In genomic region chr15:29121907-29122306, GRCh38 we compare ENCODE assay signal across 20 cellular contexts.
A peak's percentile ranks its signal among the peaks of the same experiment; 100 is the strongest.
DNase-seq lines count a peak whose midpoint lies in the region; ATAC-seq and TF ChIP-seq lines count a peak whose summit lies in the region.
"Had no signal": no experiment of that assay in that cellular context is flagged by ENCODE, and none has a peak within 500 bp of the region (broad histone marks: within the 10 kb centered on the region; RNA-seq: fewer than 3 reads in every experiment).

No MANE protein-coding gene starts in this region.

- H3K4ac ChIP-seq in H9 (ENCODE audit: low read depth, low read length) = no peak overlapping the region

- no CpG with 5 or more reads among the region's 9 CpGs for WGBS in H9 (ENCODE audit: extremely low coverage, insufficient read length, low lambda C conversion rate)
- WGBS in mammary epithelial cell (ENCODE audit: low coverage, missing lambda C conversion rate) = 74% methylated on average over 5 of the region's 9 CpGs

- no peak overlapping the region for H3K56ac ChIP-seq in H9 (ENCODE audit: insufficient read length, low read depth, low read length)

- H2AFZ ChIP-seq in H9 (ENCODE audit: low read length) (no peak overlapping the region), mammary epithelial cell (ENCODE audit: low read depth, low read length) (no peak overlapping the region)
- H2AFZ ChIP-seq: GM23248 had no signal

- H3K27ac ChIP-seq in BLaER1 (no peak overlapping the region; the same call in 1 of the 2 replicates), H9 (ENCODE audit: insufficient read length, low read depth, low read length) (no peak overlapping the region), mammary epithelial cell (ENCODE audit: insufficient read depth, low read depth, low read length) (no peak overlapping the region)
- H3K27ac ChIP-seq: A549, C4-2B, GM23248 had no signal

- H3K79me2 ChIP-seq in H9 (ENCODE audit: insufficient read depth, low read length) (no peaks in the 10 kb centered on the region), mammary epithelial cell (ENCODE audit: insufficient read depth, low read length) (no peaks in the 10 kb centered on the region)

- H3K36me3 ChIP-seq in BLaER1 (no peaks in the 10 kb centered on the region), H7 (replicated peaks; ENCODE audit: control insufficient read depth, insufficient read depth, low read length) (no peaks in the 10 kb centered on the region), mammary epithelial cell (ENCODE audit: insufficient read depth, low read length) (no peaks in the 10 kb centered on the region)
- H3K36me3 ChIP-seq: BE2C, HAP-1 had no signal

- H3K4me3 Mint-ChIP-seq in H9 (no peak overlapping the region), neural crest cell (peak overlapping the region; percentile 34)
- H3K4me3 Mint-ChIP-seq: CD4-positive, CD25-positive, alpha-beta regulatory T cell; CD8-positive, alpha-beta T cell; HFFc6 had no signal

- no peaks in the 10 kb centered on the region for H3K9me3 ChIP-seq in BLaER1
- no peaks in the 10 kb centered on the region for H3K9me3 ChIP-seq in H9 (ENCODE audit: control insufficient read depth, low read depth, low read length)
- H3K9me3 ChIP-seq in mammary epithelial cell (replicated peaks; ENCODE audit: insufficient read depth, low read length) = peaks cover 42% of the 10 kb centered on the region
- H3K9me3 ChIP-seq: A549, BE2C, Caco-2, HAP-1 had no signal

- H3K23me2 ChIP-seq in H9 (ENCODE audit: insufficient read length, low read depth, low read length, poor library complexity, severe bottlenecking) = no peaks in the 10 kb centered on the region

- no peaks in the 10 kb centered on the region for H3K9me3 Mint-ChIP-seq in H9
- H3K9me3 Mint-ChIP-seq in neural crest cell = no peaks in the 10 kb centered on the region
- H3K9me3 Mint-ChIP-seq: CD4-positive, CD25-positive, alpha-beta regulatory T cell; CD8-positive, alpha-beta T cell; HFFc6 had no signal

- no peaks in the 10 kb centered on the region for H3K79me1 ChIP-seq in H9 (ENCODE audit: insufficient read depth, low read depth, low read length, poor library complexity, severe bottlenecking)

- H2BK120ac ChIP-seq in H9 (ENCODE audit: low read depth, low read length, poor library complexity, severe bottlenecking) = no peak overlapping the region

- H3T11ph ChIP-seq in H9 (ENCODE audit: low read length) = no peak overlapping the region

- H3K4me2 ChIP-seq in BLaER1 (peak overlapping the region; percentile 60; the same call in 1 of the 2 replicates), H9 (ENCODE audit: insufficient read depth, insufficient read length, low read length) (no peak overlapping the region), mammary epithelial cell (ENCODE audit: insufficient read depth, low read depth, low read length) (no peak overlapping the region)
- H3K4me2 ChIP-seq: A549 had no signal

- no peak overlapping the region for H4K91ac ChIP-seq in H9 (ENCODE audit: insufficient read length, low read depth, low read length)

- H3K27ac Mint-ChIP-seq in H9 (no peak overlapping the region), neural crest cell (ENCODE audit: unreplicated experiment) (no peak overlapping the region)
- H3K27ac Mint-ChIP-seq: CD4-positive, CD25-positive, alpha-beta regulatory T cell; CD8-positive, alpha-beta T cell; HFFc6 had no signal

- no peak for ATAC-seq in HG02623 (IDR thresholded peaks at IDR 0.05; ENCODE audit: unreplicated experiment)
- ATAC-seq: A549; CD8-positive, alpha-beta T cell had no signal

- H3K27me3 ChIP-seq in BLaER1 (no peaks in the 10 kb centered on the region), H9 (ENCODE audit: insufficient read depth, low read length) (no peaks in the 10 kb centered on the region), H7 (ENCODE audit: control insufficient read depth, insufficient read depth, low read length) (no peaks in the 10 kb centered on the region), mammary epithelial cell (ENCODE audit: insufficient read depth, low read length) (no peaks in the 10 kb centered on the region)
- H3K27me3 ChIP-seq: BE2C had no signal

- peaks cover 2 to 10% of the 10 kb centered on the region in 2 experiments for H3K4me1 Mint-ChIP-seq in H9
- peaks cover 14% of the 10 kb centered on the region for H3K4me1 Mint-ChIP-seq in neural crest cell
- H3K4me1 Mint-ChIP-seq: CD4-positive, CD25-positive, alpha-beta regulatory T cell had no signal

- peak overlapping the region; percentile 9 for H3K18ac ChIP-seq in H9 (ENCODE audit: insufficient read length, low read depth, low read length)

- intact Hi-C loops in mammary epithelial cell (cut with micrococcal nuclease) = no loop called here

- no peak overlapping the region for H2BK15ac ChIP-seq in H9 (ENCODE audit: low read depth, low read length)

- H4K20me1 ChIP-seq in BLaER1 (no peaks in the 10 kb centered on the region), H9 (ENCODE audit: control insufficient read depth, insufficient read depth, insufficient read length) (no peaks in the 10 kb centered on the region), mammary epithelial cell (ENCODE audit: insufficient read depth, low read length) (no peaks in the 10 kb centered on the region)

- in situ Hi-C loops in mammary epithelial cell (cut with MboI; ENCODE audit: low sequenced_read_pairs in 2 of 2) = no loop called here

- no peak overlapping the region for H2BK5ac ChIP-seq in H9 (ENCODE audit: insufficient read length, low read length)

- H3K23ac ChIP-seq in H9 (ENCODE audit: insufficient read length, low read depth, low read length) = no peak overlapping the region

- H3K4me3 ChIP-seq in BLaER1 (no peak overlapping the region), H7 (ENCODE audit: insufficient read depth, low read depth, low read length) (no peak overlapping the region), mammary epithelial cell (replicated peaks in 1 of 3; ENCODE audit: insufficient read depth in 1 of 3, low read depth in 2 of 3, low read length in 3 of 3) (no peak overlapping the region)
- H3K4me3 ChIP-seq: A549, GM23248, HAP-1 had no signal

- H3K9ac ChIP-seq in BLaER1 (no peak overlapping the region), H9 (ENCODE audit: extremely low read depth, insufficient read length, low read length) (no peak overlapping the region), mammary epithelial cell (ENCODE audit: insufficient read depth, low read length) (no peak overlapping the region)
- H3K9ac ChIP-seq: GM23248 had no signal

- peaks cover 45% of the 10 kb centered on the region for H3K4me1 ChIP-seq in BLaER1
- H3K4me1 ChIP-seq in H9 (ENCODE audit: insufficient read depth, low read length) = no peaks in the 10 kb centered on the region
- H3K4me1 ChIP-seq in mammary epithelial cell (ENCODE audit: insufficient read depth, low read length) = no peaks in the 10 kb centered on the region
- H3K4me1 ChIP-seq: A549, Caco-2, HAP-1 had no signal

- no peak overlapping the region for H4K5ac ChIP-seq in H9 (ENCODE audit: insufficient read length, low read depth, low read length)

- no peak for DNase-seq in H9
- DNase-seq in neural crest cell (ENCODE audit: low read depth, low spot score) = no peak
- DNase-seq in H7 = no peak
- DNase-seq in mammary epithelial cell = no peak
- DNase-seq: 8988T; ACHN; AML-193; BE2C; Caco-2; CD4-positive, CD25-positive, alpha-beta regulatory T cell; CD8-positive, alpha-beta T cell; DMS153; DND-41; GM23248; HFFc6 had no signal

- dilution Hi-C loops in mammary epithelial cell (cut with HindIII; ENCODE audit: low sequenced_read_pairs) = no loop called here

- H4K8ac ChIP-seq in H9 (replicated peaks; ENCODE audit: insufficient read length, low read depth, low read length) = no peak overlapping the region

- no peak overlapping the region for H2AK5ac ChIP-seq in H9 (ENCODE audit: insufficient read length, low read length)

- H3K36me3 Mint-ChIP-seq in H9 (ENCODE audit: insufficient read depth in 1 of 3, low read depth in 3 of 3) (no peaks in the 10 kb centered on the region; a peak in 2 of 7 replicates), neural crest cell (ENCODE audit: low read depth) (no peaks in the 10 kb centered on the region)
- H3K36me3 Mint-ChIP-seq: CD4-positive, CD25-positive, alpha-beta regulatory T cell; CD8-positive, alpha-beta T cell had no signal

- no peak overlapping the region for H2BK12ac ChIP-seq in H9 (ENCODE audit: insufficient read length, low read depth, low read length)

- no TSS peak for BruUV-seq in mammary epithelial cell (replicated peaks; lab: Mats Ljungman, UMichigan)

- no peak overlapping the region for H3K14ac ChIP-seq in H9 (ENCODE audit: insufficient read depth, low read length)

- H2BK20ac ChIP-seq in H9 (ENCODE audit: low read depth, low read length, poor library complexity, severe bottlenecking) = no peak overlapping the region

- TF ChIP-seq CTCF in H9 (conservative IDR thresholded peaks at IDR 0.05) = no peak
- no peak for TF ChIP-seq CTCF in neural crest cell (conservative IDR thresholded peaks at IDR 0.05)
- TF ChIP-seq CTCF in mammary epithelial cell (conservative IDR thresholded peaks at IDR 0.05 in 1 of 2, IDR thresholded peaks at IDR 0.05 in 1 of 2; ENCODE audit: extremely low read depth in 1 of 2, insufficient read depth in 1 of 2, low read depth in 1 of 2, low read length in 2 of 2) = no peak

- CTCF ChIA-PET in mammary epithelial cell (lab: Charles Lee; ENCODE audit: low non-redundant PET) = no interaction called here

- H3K27me3 Mint-ChIP-seq in H9 (ENCODE audit: low read depth) = no peaks in the 10 kb centered on the region
- no peaks in the 10 kb centered on the region for H3K27me3 Mint-ChIP-seq in neural crest cell (ENCODE audit: low read depth)
- H3K27me3 Mint-ChIP-seq: CD4-positive, CD25-positive, alpha-beta regulatory T cell had no signal
